34 cellular contexts compared by ENCODE assay signal in genomic region chr5:1241509-1242080, GRCh38. TPM values are rescaled to one million over a fixed set of nuclear protein-coding genes. Genes with fewer than 3 reads are reported as not detected.
"Had no signal": no experiment of that assay in that cellular context is flagged by ENCODE, and none has a peak within 500 bp of the region (broad histone marks: within the 10 kb centered on the region; RNA-seq: fewer than 3 reads in every experiment).

No MANE protein-coding gene starts in this region.

- H3K9me3 ChIP-seq: colonic mucosa had no signal

- DNase-seq: activated CD4-positive, alpha-beta memory T cell treated with anti-CD3 and anti-CD28 coated beads, Interleukin-2, amount 10 ng/mL, durations not matched to agents 7 days and 5 days; activated CD4-positive, alpha-beta T cell treated with anti-CD3 and anti-CD28 coated beads for 1 hour; activated CD4-positive, alpha-beta T cell treated with anti-CD3 and anti-CD28 coated beads for 4 hours; activated CD4-positive, alpha-beta T cell treated with anti-CD3 and anti-CD28 coated beads, Interleukin-2, amount 10 ng/mL, durations not matched to agents 7 days and 5 days; activated CD4-positive, alpha-beta T cell treated with anti-CD3 and anti-CD28 coated beads, Interleukin-2, amount 50 U/mL, for 4 hours; activated CD8-positive, alpha-beta memory T cell treated with anti-CD3 and anti-CD28 coated beads, Interleukin-2, amount 50 U/mL, for 48 hours; activated effector memory CD4-positive, alpha-beta T cell treated with anti-CD3 and anti-CD28 coated beads, Interleukin-2, amount 50 U/mL, for 16 hours; activated naive CD4-positive, alpha-beta T cell treated with anti-CD3 and anti-CD28 coated beads for 36 hours; activated T-cell treated with anti-CD3 and anti-CD28 coated beads for 4 hours; activated T-cell treated with anti-CD3 and anti-CD28 coated beads, Interleukin-2, amount 50 U/mL, for 24 hours; amniotic stem cell; anterior cingulate cortex; brain microvascular endothelial cell; colonic mucosa; effector CD8-positive, alpha-beta T cell; esophagus squamous epithelium; head of caudate nucleus; T-helper 2 cell had no signal

- H3K36me3 ChIP-seq: brain microvascular endothelial cell, colonic mucosa, esophagus squamous epithelium had no signal

- H3K27ac ChIP-seq: brain microvascular endothelial cell, colonic mucosa, epithelial cell of prostate, esophagus squamous epithelium had no signal

- FAIRE-seq: astrocyte, bronchial epithelial cell, endometrium, endothelial cell of umbilical vein, frontal cortex had no signal

- ATAC-seq: WTC11 had no signal

- H3K4me3 ChIP-seq: colonic mucosa, esophagus squamous epithelium had no signal

RNA-seq across cellular contexts. Expression of gene SLC6A18, which starts 16.4 kb away (rescaled TPM):
- total RNA-seq: activated CD4-positive, alpha-beta memory T cell treated with anti-CD3 and anti-CD28 coated beads, Interleukin-2, amount 10 ng/mL, durations not matched to agents 7 days and 5 days; activated CD4-positive, alpha-beta T cell treated with anti-CD3 and anti-CD28 coated beads, Interleukin-2, amount 10 ng/mL, durations not matched to agents 7 days and 5 days; activated naive CD4-positive, alpha-beta T cell treated with anti-CD3 and anti-CD28 coated beads for 36 hours; activated T-helper 1 cell treated with anti-CD3 and anti-CD28 coated beads, Interleukin-12 subunit alpha, Interleukin-12 subunit beta, Interleukin-2, Interleukin-4 antibody, amounts not matched to agents 30 ng/mL and 10 ng/mL and 1 ng/mL, durations not matched to agents 14 hours and 24 hours and 36 hours; activated T-helper 2 cell treated with anti-CD3 and anti-CD28 coated beads, Interferon-gamma antibody, Interleukin-2, Interleukin-4, amounts not matched to agents 10 μg/mL and 5 μg/mL and 100 μg/mL, durations not matched to agents 14 hours and 24 hours and 36 hours; astrocyte; bronchial epithelial cell; cardiac septum; dermis microvascular lymphatic vessel endothelial cell; endothelial cell of umbilical vein; esophagus squamous epithelium; fibroblast of lung; fibroblast of villous mesenchyme; frontal cortex; T-helper 1 cell treated with Interleukin-12 subunit alpha and Interleukin-12 subunit beta and Interleukin-4 antibody, amounts not matched to agents 30 ng/mL and 1 ng/mL, for 36 hours; WTC11 had no signal
- polyA plus RNA-seq: adipose tissue, endothelial cell of umbilical vein, esophagus, fibroblast of lung had no signal

RNA-seq across cellular contexts. Expression of gene SLC6A19, which starts 40.2 kb away (rescaled TPM):
- total RNA-seq: activated CD4-positive, alpha-beta memory T cell treated with anti-CD3 and anti-CD28 coated beads, Interleukin-2, amount 10 ng/mL, durations not matched to agents 7 days and 5 days; activated CD4-positive, alpha-beta T cell treated with anti-CD3 and anti-CD28 coated beads, Interleukin-2, amount 10 ng/mL, durations not matched to agents 7 days and 5 days; activated naive CD4-positive, alpha-beta T cell treated with anti-CD3 and anti-CD28 coated beads for 36 hours; activated T-helper 1 cell treated with anti-CD3 and anti-CD28 coated beads, Interleukin-12 subunit alpha, Interleukin-12 subunit beta, Interleukin-2, Interleukin-4 antibody, amounts not matched to agents 30 ng/mL and 10 ng/mL and 1 ng/mL, durations not matched to agents 14 hours and 24 hours and 36 hours; activated T-helper 2 cell treated with anti-CD3 and anti-CD28 coated beads, Interferon-gamma antibody, Interleukin-2, Interleukin-4, amounts not matched to agents 10 μg/mL and 5 μg/mL and 100 μg/mL, durations not matched to agents 14 hours and 24 hours and 36 hours; astrocyte; bronchial epithelial cell; dermis microvascular lymphatic vessel endothelial cell; endothelial cell of umbilical vein; esophagus squamous epithelium; fibroblast of lung; fibroblast of villous mesenchyme; frontal cortex; T-helper 1 cell treated with Interleukin-12 subunit alpha and Interleukin-12 subunit beta and Interleukin-4 antibody, amounts not matched to agents 30 ng/mL and 1 ng/mL, for 36 hours had no signal
- polyA plus RNA-seq: endothelial cell of umbilical vein, esophagus, fibroblast of lung had no signal

RNA-seq across cellular contexts. Expression of gene TERT, which starts 53.3 kb away (rescaled TPM):
- total RNA-seq: bronchial epithelial cell, cardiac septum, dermis microvascular lymphatic vessel endothelial cell, endothelial cell of umbilical vein, fibroblast of lung, fibroblast of villous mesenchyme, frontal cortex had no signal
- polyA plus RNA-seq: fibroblast of lung had no signal
